ENCODE assay signal across 14 cellular contexts in the genomic region with DNA sequence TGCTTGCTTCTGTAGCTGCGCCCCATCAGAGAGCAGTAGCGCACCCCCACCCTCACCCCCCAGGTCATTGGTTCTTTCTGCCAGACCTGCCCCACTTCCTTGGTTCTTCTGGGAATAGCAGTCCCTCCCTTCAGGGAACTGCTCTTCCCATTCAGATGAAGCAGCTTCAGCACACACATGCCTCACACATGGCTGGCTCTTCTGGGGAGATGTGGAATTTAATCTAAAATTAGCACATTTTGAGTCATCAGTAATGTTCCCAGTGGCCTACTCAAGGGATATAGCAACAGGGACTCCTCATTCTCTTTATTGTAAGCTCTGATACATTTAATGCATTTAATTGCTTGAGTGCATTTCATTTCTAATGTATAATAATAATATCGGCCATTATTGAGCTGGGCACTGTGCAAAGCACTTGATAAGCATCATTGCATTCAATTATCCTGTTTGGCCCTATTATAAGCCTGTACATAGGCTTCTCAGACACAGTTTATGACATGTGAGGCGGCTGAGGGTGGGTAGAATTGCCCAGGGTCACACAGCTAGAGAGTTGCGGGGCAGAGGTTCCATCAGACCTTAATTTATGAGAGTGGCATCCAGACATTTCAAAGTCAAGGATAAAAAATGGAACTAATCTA.
DNase-seq lines count a peak whose midpoint lies in the region; ATAC-seq and TF ChIP-seq lines count a peak whose summit lies in the region.
"Had no signal": no experiment of that assay in that cellular context is flagged by ENCODE, and none has a peak within 500 bp of the region (broad histone marks: within the 10 kb centered on the region; RNA-seq: fewer than 3 reads in every experiment).

No MANE protein-coding gene starts in this region.

- no peak for TF ChIP-seq POLR2A in suprapubic skin (IDR thresholded peaks at IDR 0.05)

- H3K27ac Mint-ChIP-seq in natural killer cell treated with Interleukin-12 subunit alpha and Interleukin-12 subunit beta and Interleukin-15 and Interleukin-18, amount 100 ng/mL, for 72 hours: no peak overlapping the region
- H3K27ac Mint-ChIP-seq: activated CD4-positive, alpha-beta memory T cell treated with anti-CD3 and anti-CD28 coated beads for 36 hours had no signal

- H3K36me3 ChIP-seq in suprapubic skin: no peaks in the 10 kb centered on the region

- H3K36me3 Mint-ChIP-seq in natural killer cell treated with Interleukin-12 subunit alpha and Interleukin-12 subunit beta and Interleukin-15 and Interleukin-18, amount 100 ng/mL, for 72 hours: no peaks in the 10 kb centered on the region
- H3K36me3 Mint-ChIP-seq: activated CD4-positive, alpha-beta memory T cell treated with anti-CD3 and anti-CD28 coated beads for 36 hours had no signal

- peaks cover 20% of the 10 kb centered on the region for H3K4me1 ChIP-seq in suprapubic skin

- WGBS in suprapubic skin: 78% methylated on average over 5 of the region's 5 CpGs

- TF ChIP-seq EP300 in suprapubic skin (IDR thresholded peaks at IDR 0.05): no peak

- peaks cover 5 to 20% of the 10 kb centered on the region in 2 donors for H3K4me1 Mint-ChIP-seq in natural killer cell treated with Interleukin-12 subunit alpha and Interleukin-12 subunit beta and Interleukin-15 and Interleukin-18, amount 100 ng/mL, for 72 hours (ENCODE audit: low read depth in 2 of 2)

- peak overlapping the region; percentile 29 for H3K27ac ChIP-seq in suprapubic skin

- no peaks in the 10 kb centered on the region for H3K9me3 Mint-ChIP-seq in natural killer cell treated with Interleukin-12 subunit alpha and Interleukin-12 subunit beta and Interleukin-15 and Interleukin-18, amount 100 ng/mL, for 72 hours
- H3K9me3 Mint-ChIP-seq: activated CD4-positive, alpha-beta memory T cell treated with anti-CD3 and anti-CD28 coated beads for 36 hours had no signal

- no peak for ATAC-seq in natural killer cell treated with Interleukin-12 subunit alpha and Interleukin-12 subunit beta and Interleukin-15 and Interleukin-18, amount 100 ng/mL, for 72 hours
- no peak for ATAC-seq in GM18861 (IDR thresholded peaks at IDR 0.05; ENCODE audit: unreplicated experiment)
- ATAC-seq in HG03439 (IDR thresholded peaks at IDR 0.05; ENCODE audit: unreplicated experiment): no peak
- ATAC-seq: left colon had no signal

- TF ChIP-seq CTCF in fibroblast of pulmonary artery (IDR thresholded peaks at IDR 0.05; ENCODE audit: low read length, missing control alignments): no peak
- no peak for TF ChIP-seq CTCF in suprapubic skin (IDR thresholded peaks at IDR 0.05)

- H3K4me3 ChIP-seq in fibroblast of pulmonary artery (replicated peaks; ENCODE audit: low read depth, low read length) (no peak overlapping the region), suprapubic skin (no peak overlapping the region)

- no peaks in the 10 kb centered on the region for H3K9me3 ChIP-seq in suprapubic skin

- no peaks in the 10 kb centered on the region for H3K27me3 ChIP-seq in suprapubic skin

- H3K4me3 Mint-ChIP-seq in natural killer cell treated with Interleukin-12 subunit alpha and Interleukin-12 subunit beta and Interleukin-15 and Interleukin-18, amount 100 ng/mL, for 72 hours: no peak overlapping the region
- H3K4me3 Mint-ChIP-seq: activated CD4-positive, alpha-beta memory T cell treated with anti-CD3 and anti-CD28 coated beads for 36 hours had no signal

- peak; percentile 24 for DNase-seq in NCI-H748 (lab: John Stamatoyannopoulos, UW; ENCODE audit: unreplicated experiment)
- DNase-seq in NCI-H748 treated with DMSO at 0.1 percent for 48 hours (lab: John Stamatoyannopoulos, UW): no peak
- peak; percentile 90 for DNase-seq in RPMI7951 (ENCODE audit: low read depth)
- peak; percentile 47 for DNase-seq in fibroblast of pulmonary artery (ENCODE audit: low read depth)
- DNase-seq in suprapubic skin (ENCODE audit: low spot score in 2 of 2): no peak
- DNase-seq in natural killer cell treated with Interleukin-12 subunit alpha and Interleukin-12 subunit beta and Interleukin-15 and Interleukin-18, amount 100 ng/mL, for 72 hours (ENCODE audit: low spot score): no peak
- DNase-seq: activated CD4-positive, alpha-beta memory T cell treated with anti-CD3 and anti-CD28 coated beads for 36 hours; activated naive CD4-positive, alpha-beta T cell treated with Interleukin-2 at 50 U/mL for 16 hours; cortex of kidney; left colon; NCI-H2171 treated with DMSO at 0.1 percent for 48 hours; stimulated activated CD4-positive, alpha-beta T cell treated with anti-CD3 and anti-CD28 coated beads, Interleukin-15, amount 100 ng/mL, for 24 hours had no signal

- no peaks in the 10 kb centered on the region for H3K27me3 Mint-ChIP-seq in natural killer cell treated with Interleukin-12 subunit alpha and Interleukin-12 subunit beta and Interleukin-15 and Interleukin-18, amount 100 ng/mL, for 72 hours
- H3K27me3 Mint-ChIP-seq: activated CD4-positive, alpha-beta memory T cell treated with anti-CD3 and anti-CD28 coated beads for 36 hours had no signal

Comparison
In these comparisons a context has a peak if more than half of its experiments do, and no peak if none do; other contexts are left out.
1. DNase-seq: peak in NCI-H748 (single experiment), RPMI7951 (single experiment) and fibroblast of pulmonary artery (single experiment); none in NCI-H748 treated with DMSO at 0.1 percent for 48 hours (single experiment), suprapubic skin (0 of 2) and natural killer cell treated with Interleukin-12 subunit alpha and Interleukin-12 subunit beta and Interleukin-15 and Interleukin-18, amount 100 ng/mL, for 72 hours (single experiment).